16 cellular contexts compared by ENCODE assay signal in the genomic region with DNA sequence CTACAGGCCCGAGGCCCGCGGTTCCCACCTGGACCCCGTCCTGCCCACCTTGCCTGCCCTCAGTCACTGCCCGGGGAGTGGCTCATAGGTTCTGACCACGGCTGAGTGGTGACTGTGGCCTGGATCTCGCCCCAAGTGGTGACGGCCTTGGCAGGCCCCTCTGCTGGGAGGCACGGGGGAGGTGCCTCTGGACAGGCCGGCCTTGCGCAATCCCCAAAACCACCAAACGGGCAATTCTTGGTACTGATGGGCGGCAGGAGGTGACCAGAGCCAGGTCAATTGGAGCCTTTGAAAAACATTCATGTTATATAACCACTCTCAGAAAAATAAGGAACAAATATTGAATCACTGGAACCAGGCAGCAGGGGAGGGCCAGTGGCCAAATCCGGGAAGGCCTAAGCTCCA.
A peak's percentile ranks its signal among the peaks of the same experiment; 100 is the strongest.
DNase-seq lines count a peak whose midpoint lies in the region; ATAC-seq and TF ChIP-seq lines count a peak whose summit lies in the region.
"Had no signal": no experiment of that assay in that cellular context is flagged by ENCODE, and none has a peak within 500 bp of the region (broad histone marks: within the 10 kb centered on the region; RNA-seq: fewer than 3 reads in every experiment).

No MANE protein-coding gene starts in this region.

- DNase-seq in MV-4-11 (lab: John Stamatoyannopoulos, UW) (peak; percentile 27), lower lobe of right lung (peak; percentile 87), stromal cell of bone marrow (ENCODE audit: low read depth) (peak; percentile 28), iPS-NIHi11 (ENCODE audit: low spot score) (no peak), SW480 (ENCODE audit: low spot score) (no peak)
- no peak for DNase-seq in effector memory CD8-positive, alpha-beta T cell
- DNase-seq: activated CD8-positive, alpha-beta memory T cell treated with anti-CD3 and anti-CD28 coated beads for 24 hours; activated gamma-delta T cell treated with Interleukin-2 at 50 U/mL for 16 hours; effector memory CD4-positive, alpha-beta T cell; Kasumi-1; NCI-H2107 had no signal

- TF ChIP-seq CTCF in lower lobe of right lung (IDR thresholded peaks at IDR 0.05) = no peak

- peaks cover 26 to 34% of the 10 kb centered on the region in 2 donors for H3K4me1 Mint-ChIP-seq in effector memory CD8-positive, alpha-beta T cell (ENCODE audit: low read depth in 2 of 2)

- no peaks in the 10 kb centered on the region for H3K27me3 Mint-ChIP-seq in effector memory CD8-positive, alpha-beta T cell

- H3K4me3 ChIP-seq in lower lobe of right lung = no peak overlapping the region
- H3K4me3 ChIP-seq: neural progenitor cell, vagina had no signal

- no peak for ATAC-seq in effector memory CD8-positive, alpha-beta T cell (replicated peaks)
- ATAC-seq in lower lobe of right lung = peak; percentile 85 to 88
- ATAC-seq in GM18867 (IDR thresholded peaks at IDR 0.05; ENCODE audit: unreplicated experiment) = no peak
- ATAC-seq in HG02588 (IDR thresholded peaks at IDR 0.05; ENCODE audit: unreplicated experiment) = no peak

- H3K9me3 Mint-ChIP-seq in effector memory CD8-positive, alpha-beta T cell = no peaks in the 10 kb centered on the region
- H3K9me3 Mint-ChIP-seq: neural progenitor cell had no signal

- no peaks in the 10 kb centered on the region for H3K9me3 ChIP-seq in lower lobe of right lung
- H3K9me3 ChIP-seq: vagina had no signal

- H3K27ac ChIP-seq in lower lobe of right lung = peak overlapping the region; percentile 80
- H3K27ac ChIP-seq: neural progenitor cell, vagina had no signal

- no peaks in the 10 kb centered on the region for H3K27me3 ChIP-seq in lower lobe of right lung (ENCODE audit: low read depth)
- H3K27me3 ChIP-seq: neural progenitor cell, vagina had no signal

- intact Hi-C loops in lower lobe of right lung (cut with DNase I) = loop anchor here (10.0 kb wide), 1 partner anchor 141 kb away; no protein-coding TSS in a partner anchor

- no peaks in the 10 kb centered on the region for H3K36me3 ChIP-seq in lower lobe of right lung
- H3K36me3 ChIP-seq: neural progenitor cell, vagina had no signal

- H3K4me1 ChIP-seq in lower lobe of right lung = peaks cover 64% of the 10 kb centered on the region

- H3K27ac Mint-ChIP-seq in effector memory CD8-positive, alpha-beta T cell = peak overlapping the region; percentile 13 to 74

- H3K4me3 Mint-ChIP-seq in effector memory CD8-positive, alpha-beta T cell = no peak overlapping the region
- H3K4me3 Mint-ChIP-seq: brain had no signal

- no peaks in the 10 kb centered on the region for H3K36me3 Mint-ChIP-seq in effector memory CD8-positive, alpha-beta T cell (ENCODE audit: insufficient read depth)
- H3K36me3 Mint-ChIP-seq: brain, neural progenitor cell had no signal

Comparison
In these comparisons a context has a peak if more than half of its experiments do, and no peak if none do; other contexts are left out.
1. DNase-seq: peak in MV-4-11 (single experiment), lower lobe of right lung (single experiment) and stromal cell of bone marrow (single experiment); none in effector memory CD8-positive, alpha-beta T cell (0 of 3), iPS-NIHi11 (single experiment) and SW480 (single experiment).
2. ATAC-seq: peak in lower lobe of right lung (2 of 2); none in effector memory CD8-positive, alpha-beta T cell (single experiment), GM18867 (single experiment) and HG02588 (single experiment).